Comparison of ENCODE assay signal across 40 cellular contexts in genomic region chr14:22761734-22762133, GRCh38. TPM values are rescaled to one million over a fixed set of nuclear protein-coding genes. Genes with fewer than 3 reads are reported as not detected.
"Had no signal": no experiment of that assay in that cellular context is flagged by ENCODE, and none has a peak within 500 bp of the region (broad histone marks: within the 10 kb centered on the region; RNA-seq: fewer than 3 reads in every experiment).

No MANE protein-coding gene starts in this region.

- H3K27ac Mint-ChIP-seq: activated naive CD4-positive, alpha-beta T cell treated with anti-CD3 and anti-CD28 coated beads for 36 hours; activated naive CD4-positive, alpha-beta T cell treated with anti-CD3 and anti-CD28 coated beads, Interleukin-2, amount 10 ng/mL, durations not matched to agents 7 days and 5 days; activated naive CD4-positive, alpha-beta T cell treated with anti-CD3 and anti-CD28 coated beads, Interleukin-2, amount 50 U/mL, for 24 hours; activated naive CD4-positive, alpha-beta T cell treated with anti-CD3 and anti-CD28 coated beads, Interleukin-2, amount 50 U/mL, for 72 hours; activated naive CD8-positive, alpha-beta T cell; activated naive CD8-positive, alpha-beta T cell treated with anti-CD3 and anti-CD28 coated beads for 36 hours; activated naive CD8-positive, alpha-beta T cell treated with anti-CD3 and anti-CD28 coated beads, Interleukin-2, amount 10 ng/mL, durations not matched to agents 7 days and 5 days; activated naive CD8-positive, alpha-beta T cell treated with anti-CD3 and anti-CD28 coated beads, Interleukin-2, amount 50 U/mL, for 24 hours; activated T-cell treated with anti-CD3 and anti-CD28 coated beads, Interleukin-2, amount 50 U/mL, for 24 hours; activated T-cell treated with anti-CD3 and anti-CD28 coated beads, Interleukin-2, amount 50 U/mL, for 72 hours; activated T-helper 1 cell treated with anti-CD3 and anti-CD28 coated beads, Interleukin-12 subunit alpha, Interleukin-12 subunit beta, Interleukin-2, Interleukin-4 antibody, amounts not matched to agents 30 ng/mL and 10 ng/mL and 1 ng/mL, durations not matched to agents 14 hours and 24 hours and 36 hours; activated T-helper 17 cell treated with anti-CD3 and anti-CD28 coated beads, Interleukin-2, amount 50 U/mL, for 72 hours; activated T-helper 2 cell treated with anti-CD3 and anti-CD28 coated beads, Interferon-gamma antibody, Interleukin-2, Interleukin-4, amounts not matched to agents 10 μg/mL and 5 μg/mL and 100 μg/mL, durations not matched to agents 14 hours and 24 hours and 36 hours; brain had no signal

- H3K9me3 ChIP-seq: breast epithelium had no signal

- H3K36me3 ChIP-seq: adrenal gland, ascending aorta, brain microvascular endothelial cell, breast epithelium, cardiac muscle cell had no signal

- DNase-seq: activated effector memory CD4-positive, alpha-beta T cell treated with anti-CD3 and anti-CD28 coated beads, Interleukin-2, amount 50 U/mL, for 16 hours; activated effector memory CD4-positive, alpha-beta T cell treated with Interleukin-2 at 50 U/mL for 16 hours; activated gamma-delta T cell; activated gamma-delta T cell treated with Interleukin-2 at 50 U/mL for 16 hours; activated naive CD4-positive, alpha-beta T cell; activated naive CD4-positive, alpha-beta T cell treated with anti-CD3 and anti-CD28 coated beads for 36 hours; activated naive CD4-positive, alpha-beta T cell treated with anti-CD3 and anti-CD28 coated beads, Interleukin-2, amount 10 ng/mL, durations not matched to agents 7 days and 5 days; activated naive CD4-positive, alpha-beta T cell treated with anti-CD3 and anti-CD28 coated beads, Interleukin-2, amount 50 U/mL, for 16 hours; activated naive CD4-positive, alpha-beta T cell treated with Interleukin-2 at 50 U/mL for 16 hours; activated naive CD8-positive, alpha-beta T cell treated with anti-CD3 and anti-CD28 coated beads for 36 hours; activated naive CD8-positive, alpha-beta T cell treated with anti-CD3 and anti-CD28 coated beads, Interleukin-2, amount 10 ng/mL, durations not matched to agents 7 days and 5 days; activated naive CD8-positive, alpha-beta T cell treated with anti-CD3 and anti-CD28 coated beads, Interleukin-2, amount 50 U/mL, for 24 hours; activated T-cell treated with anti-CD3 and anti-CD28 coated beads, Interleukin-2, amount 50 U/mL, for 1 hour; activated T-cell treated with anti-CD3 and anti-CD28 coated beads, Interleukin-2, amount 50 U/mL, for 24 hours; activated T-cell treated with anti-CD3 and anti-CD28 coated beads, Interleukin-2, amount 50 U/mL, for 4 hours; activated T-cell treated with anti-CD3 and anti-CD28 coated beads, Interleukin-2, amount 50 U/mL, for 48 hours; activated T-cell treated with anti-CD3 and anti-CD28 coated beads, Interleukin-2, amount 50 U/mL, for 72 hours; adrenal gland; amniotic stem cell; amygdala; anterior cingulate cortex; aorta; body of pancreas; brain microvascular endothelial cell; caudate nucleus; central memory CD4-positive, alpha-beta T cell; cerebellar nuclear complex had no signal

- H3K4me3 Mint-ChIP-seq: activated naive CD4-positive, alpha-beta T cell treated with anti-CD3 and anti-CD28 coated beads for 36 hours; activated naive CD4-positive, alpha-beta T cell treated with anti-CD3 and anti-CD28 coated beads, Interleukin-2, amount 10 ng/mL, durations not matched to agents 7 days and 5 days; activated naive CD4-positive, alpha-beta T cell treated with anti-CD3 and anti-CD28 coated beads, Interleukin-2, amount 50 U/mL, for 24 hours; activated naive CD8-positive, alpha-beta T cell; activated naive CD8-positive, alpha-beta T cell treated with anti-CD3 and anti-CD28 coated beads for 36 hours; activated naive CD8-positive, alpha-beta T cell treated with anti-CD3 and anti-CD28 coated beads, Interleukin-2, amount 10 ng/mL, durations not matched to agents 7 days and 5 days; activated naive CD8-positive, alpha-beta T cell treated with anti-CD3 and anti-CD28 coated beads, Interleukin-2, amount 50 U/mL, for 24 hours; activated T-cell treated with anti-CD3 and anti-CD28 coated beads, Interleukin-2, amount 50 U/mL, for 24 hours; activated T-cell treated with anti-CD3 and anti-CD28 coated beads, Interleukin-2, amount 50 U/mL, for 4 hours; activated T-cell treated with anti-CD3 and anti-CD28 coated beads, Interleukin-2, amount 50 U/mL, for 72 hours; activated T-helper 1 cell treated with anti-CD3 and anti-CD28 coated beads, Interleukin-12 subunit alpha, Interleukin-12 subunit beta, Interleukin-2, Interleukin-4 antibody, amounts not matched to agents 30 ng/mL and 10 ng/mL and 1 ng/mL, durations not matched to agents 14 hours and 24 hours and 36 hours; activated T-helper 17 cell treated with anti-CD3 and anti-CD28 coated beads, Interleukin-2, amount 50 U/mL, for 72 hours; central memory CD8-positive, alpha-beta T cell had no signal

- H3K27ac ChIP-seq: adrenal gland, ascending aorta, body of pancreas, brain microvascular endothelial cell, breast epithelium, cardiac muscle cell had no signal

- FAIRE-seq: astrocyte, bronchial epithelial cell had no signal

- ATAC-seq: activated naive CD4-positive, alpha-beta T cell treated with anti-CD3 and anti-CD28 coated beads, Interleukin-2, amount 50 U/mL, for 72 hours; activated naive CD8-positive, alpha-beta T cell treated with anti-CD3 and anti-CD28 coated beads, Interleukin-2, amount 50 U/mL, for 24 hours; activated T-cell treated with anti-CD3 and anti-CD28 coated beads, Interleukin-2, amount 50 U/mL, for 4 hours; activated T-cell treated with anti-CD3 and anti-CD28 coated beads, Interleukin-2, amount 50 U/mL, for 72 hours; activated T-helper 17 cell treated with anti-CD3 and anti-CD28 coated beads, Interleukin-2, amount 50 U/mL, for 72 hours; body of pancreas had no signal

- H3K4me3 ChIP-seq: adrenal gland, ascending aorta, body of pancreas, breast epithelium, cardiac muscle cell had no signal

- H3K27me3 ChIP-seq: adrenal gland, ascending aorta, body of pancreas, brain microvascular endothelial cell, breast epithelium, cardiac muscle cell had no signal

- H3K27me3 Mint-ChIP-seq: activated naive CD4-positive, alpha-beta T cell treated with anti-CD3 and anti-CD28 coated beads, Interleukin-2, amount 10 ng/mL, durations not matched to agents 7 days and 5 days; activated naive CD4-positive, alpha-beta T cell treated with anti-CD3 and anti-CD28 coated beads, Interleukin-2, amount 50 U/mL, for 24 hours; activated naive CD8-positive, alpha-beta T cell; activated naive CD8-positive, alpha-beta T cell treated with anti-CD3 and anti-CD28 coated beads for 36 hours; activated naive CD8-positive, alpha-beta T cell treated with anti-CD3 and anti-CD28 coated beads, Interleukin-2, amount 10 ng/mL, durations not matched to agents 7 days and 5 days; activated naive CD8-positive, alpha-beta T cell treated with anti-CD3 and anti-CD28 coated beads, Interleukin-2, amount 50 U/mL, for 24 hours; activated T-cell treated with anti-CD3 and anti-CD28 coated beads, Interleukin-2, amount 50 U/mL, for 24 hours; activated T-helper 17 cell treated with anti-CD3 and anti-CD28 coated beads, Interleukin-2, amount 50 U/mL, for 72 hours; brain; central memory CD8-positive, alpha-beta T cell had no signal

- H3K9me3 Mint-ChIP-seq: activated naive CD4-positive, alpha-beta T cell treated with anti-CD3 and anti-CD28 coated beads, Interleukin-2, amount 50 U/mL, for 24 hours; activated T-helper 17 cell treated with anti-CD3 and anti-CD28 coated beads, Interleukin-2, amount 50 U/mL, for 72 hours; central memory CD8-positive, alpha-beta T cell had no signal

RNA-seq across cellular contexts. Expression of gene SLC7A7, which starts 53.5 kb away (rescaled TPM):
- total RNA-seq: activated T-helper 1 cell treated with anti-CD3 and anti-CD28 coated beads, Interleukin-12 subunit alpha, Interleukin-12 subunit beta, Interleukin-2, Interleukin-4 antibody, amounts not matched to agents 30 ng/mL and 10 ng/mL and 1 ng/mL, durations not matched to agents 14 hours and 24 hours and 36 hours; activated T-helper 2 cell treated with anti-CD3 and anti-CD28 coated beads, Interferon-gamma antibody, Interleukin-2, Interleukin-4, amounts not matched to agents 10 μg/mL and 5 μg/mL and 100 μg/mL, durations not matched to agents 14 hours and 24 hours and 36 hours had no signal
